ENCODE assay signal across 25 cellular contexts in the genomic region with DNA sequence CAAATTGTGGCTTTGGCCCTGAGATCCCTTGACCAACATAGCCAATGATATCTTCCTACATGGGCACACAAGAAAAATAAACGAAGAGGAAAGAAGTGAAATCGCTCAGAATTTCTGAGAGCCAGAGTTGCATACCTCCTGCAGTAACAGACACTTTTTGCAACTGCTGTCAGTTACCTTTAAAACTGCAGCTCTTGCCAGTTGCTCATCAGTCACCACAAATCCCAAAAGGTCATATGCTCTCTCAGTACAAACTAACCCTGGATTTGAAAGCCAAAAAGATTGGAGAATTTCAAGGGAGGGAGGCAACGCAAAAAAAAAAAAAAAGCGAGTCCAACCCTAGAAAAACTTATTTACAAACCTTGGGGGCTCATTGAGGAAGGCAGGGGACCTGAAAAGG.
"Had no signal": no experiment of that assay in that cellular context is flagged by ENCODE, and none has a peak within 500 bp of the region (broad histone marks: within the 10 kb centered on the region; RNA-seq: fewer than 3 reads in every experiment).

No MANE protein-coding gene starts in this region.

- H3K36me3 ChIP-seq: esophagus squamous epithelium, heart right ventricle, lower lobe of right lung, neural progenitor cell, prostate gland, right atrium auricular region, suprapubic skin, transverse colon, vagina had no signal

- H2AFZ ChIP-seq: neural progenitor cell had no signal

- DNase-seq: cortex of kidney; effector memory CD8-positive, alpha-beta T cell; erythroblast; esophagus squamous epithelium; foreskin melanocyte; glutamatergic neuron; heart right ventricle; hippocampal formation; left cardiac atrium; left ventricle myocardium superior; lower lobe of right lung; mucosa of descending colon; naive B cell; nucleus accumbens; stimulated activated CD4-positive, alpha-beta T cell treated with anti-CD3 and anti-CD28 coated beads, Interleukin-15, amount 100 ng/mL, for 24 hours; stimulated activated CD4-positive, alpha-beta T cell treated with anti-CD3 and anti-CD28 coated beads, Interleukin-2, amount 100 ng/mL, for 48 hours; stimulated activated naive B cell treated with anti-CD40 and anti-IgM and Interleukin-4, amounts not matched to agents 10 μg/mL and 1 μg/mL and 100 μg/mL, for 72 hours; transverse colon had no signal

- H3K27ac ChIP-seq: esophagus squamous epithelium, heart right ventricle, lower lobe of right lung, neural progenitor cell, prostate gland, right atrium auricular region, skin epidermis, suprapubic skin, transverse colon, vagina had no signal

- H3K9ac ChIP-seq: neural progenitor cell had no signal

- ATAC-seq: effector memory CD8-positive, alpha-beta T cell; heart right ventricle; left cardiac atrium; left ventricle myocardium superior; lower lobe of right lung; mucosa of descending colon; natural killer cell treated with Interleukin-12 subunit alpha and Interleukin-12 subunit beta and Interleukin-15 and Interleukin-18, amount 100 ng/mL, for 72 hours; stimulated activated naive B cell treated with anti-CD40 and anti-IgM and Interleukin-4, amounts not matched to agents 10 μg/mL and 1 μg/mL and 100 μg/mL, for 72 hours had no signal

- H3K9me3 ChIP-seq: lower lobe of right lung, prostate gland, right atrium auricular region, suprapubic skin, vagina had no signal

- H3K4me1 ChIP-seq: esophagus squamous epithelium, heart right ventricle, right atrium auricular region, suprapubic skin, vagina had no signal

- H3K4me2 ChIP-seq: neural progenitor cell had no signal

- H3K27me3 ChIP-seq: neural progenitor cell, right atrium auricular region, transverse colon, vagina had no signal

- H3K4me3 ChIP-seq: esophagus squamous epithelium, heart right ventricle, lower lobe of right lung, mucosa of descending colon, neural progenitor cell, prostate gland, right atrium auricular region, skin epidermis, suprapubic skin, transverse colon, vagina had no signal
